1 cellular context compared by ENCODE assay signal in the genomic region with DNA sequence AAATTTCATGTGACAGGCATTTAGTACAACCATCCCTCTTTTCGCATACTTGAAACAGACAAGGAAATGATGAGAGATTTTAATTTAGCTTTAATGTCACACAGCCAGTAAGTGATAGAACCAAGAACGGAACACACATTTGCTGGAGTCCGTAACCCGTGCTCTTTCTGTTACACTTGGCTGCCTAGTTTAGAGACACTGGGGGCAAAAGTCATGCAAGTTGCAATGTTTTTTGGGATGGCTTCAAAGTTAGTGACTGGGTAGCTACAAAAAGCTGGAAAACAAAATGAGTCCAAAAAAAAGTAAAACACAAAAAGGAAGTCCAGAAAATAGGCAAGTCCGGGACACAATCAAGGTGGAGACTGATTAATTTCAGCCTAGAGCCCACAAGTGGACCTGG.
TF ChIP-seq lines count a peak whose summit lies in the region.

No MANE protein-coding gene starts in this region.

TF ChIP-seq in GM12878, 131 proteins besides CTCF, POLR2A, EP300 and RAD21:
- TF ChIP-seq MEF2A (IDR thresholded peaks at IDR 0.05; ENCODE audit: insufficient read depth, low read depth, low read length), result no peak
- 0 out of 2 replicates have a peak, but pooled peaks have one; percentile 56 for TF ChIP-seq MLLT1 (IDR thresholded peaks at IDR 0.05)
